ENCODE assay signal across 8 cellular contexts in genomic region chr18:12376034-12376717, GRCh38. TPM values are rescaled to one million over a fixed set of nuclear protein-coding genes. Genes with fewer than 3 reads are reported as not detected.
DNase-seq lines count a peak whose midpoint lies in the region; ATAC-seq and TF ChIP-seq lines count a peak whose summit lies in the region.

No MANE protein-coding gene starts in this region.

- H3K23ac ChIP-seq in mesendoderm (ENCODE audit: low read length): peak overlapping the region; percentile 55

- H3K27ac ChIP-seq in SJSA1 (peak overlapping the region; percentile 97), mesendoderm (ENCODE audit: low read depth, low read length) (peak overlapping the region; percentile 99), vagina (peak overlapping the region; percentile 98)

- peak overlapping the region; percentile 91 for H3K4ac ChIP-seq in mesendoderm (ENCODE audit: low read depth, low read length)

- peaks cover 17% of the 10 kb centered on the region for H3K36me3 ChIP-seq in SJSA1
- H3K36me3 ChIP-seq in mesendoderm (ENCODE audit: control insufficient read depth, insufficient read depth, low read length): no peaks in the 10 kb centered on the region
- H3K36me3 ChIP-seq in vagina: no peaks in the 10 kb centered on the region

- H3K27ac Mint-ChIP-seq in dendritic cell treated with granulocyte-macrophage colony-stimulating factor and Interleukin-4, amounts not matched to agents 40 ng/mL and 50 ng/mL, for 4 days: peak overlapping the region; percentile 87

- H3K4me2 ChIP-seq in mesendoderm (ENCODE audit: low read length): peak overlapping the region; percentile 53

- H3K56ac ChIP-seq in mesendoderm (ENCODE audit: low read length): peak overlapping the region; percentile 99

- H3K9me3 ChIP-seq in SJSA1 (replicated peaks) (peaks cover 3% of the 10 kb centered on the region; the same call in 1 of the 2 replicates), vagina (no peaks in the 10 kb centered on the region)

- no peak overlapping the region for H4K8ac ChIP-seq in mesendoderm (ENCODE audit: low read depth, low read length)

- H3K9me3 Mint-ChIP-seq in dendritic cell treated with granulocyte-macrophage colony-stimulating factor and Interleukin-4, amounts not matched to agents 40 ng/mL and 50 ng/mL, for 4 days: no peaks in the 10 kb centered on the region

- peaks cover 54% of the 10 kb centered on the region for H3K4me1 Mint-ChIP-seq in dendritic cell treated with granulocyte-macrophage colony-stimulating factor and Interleukin-4, amounts not matched to agents 40 ng/mL and 50 ng/mL, for 4 days (ENCODE audit: low read depth)

- H3K4me1 ChIP-seq in SJSA1 (replicated peaks): peaks cover 12% of the 10 kb centered on the region
- peaks cover 2% of the 10 kb centered on the region for H3K4me1 ChIP-seq in mesendoderm (ENCODE audit: control insufficient read depth, low read depth, low read length)
- peaks cover 42% of the 10 kb centered on the region for H3K4me1 ChIP-seq in vagina

- no peak for TF ChIP-seq CTCF in vagina (IDR thresholded peaks at IDR 0.05)

- intact Hi-C loops in dendritic cell treated with granulocyte-macrophage colony-stimulating factor and Interleukin-4, amounts not matched to agents 40 ng/mL and 50 ng/mL, for 4 days (cut with micrococcal nuclease): loop anchor here (2.0 kb wide), 3 partner anchors 29 to 327 kb away; partner anchors contain the start of genes CEP76, PSMG2 and TUBB6
- intact Hi-C loops in vagina (cut with DNase I): no loop called here

- H3K36me3 Mint-ChIP-seq in dendritic cell treated with granulocyte-macrophage colony-stimulating factor and Interleukin-4, amounts not matched to agents 40 ng/mL and 50 ng/mL, for 4 days (ENCODE audit: low read depth): peaks cover 30% of the 10 kb centered on the region

- no peak for TF ChIP-seq POLR2A in vagina (IDR thresholded peaks at IDR 0.05)

- H3K27me3 ChIP-seq in SJSA1 (replicated peaks): no peaks in the 10 kb centered on the region
- no peaks in the 10 kb centered on the region for H3K27me3 ChIP-seq in mesendoderm (ENCODE audit: insufficient read depth, low read length, poor library complexity)
- no peaks in the 10 kb centered on the region for H3K27me3 ChIP-seq in vagina

- peak; percentile 11 to 13 for DNase-seq in AML-193 (lab: John Stamatoyannopoulos, UW)
- peak in 1 of 2 experiments; percentile 53 for DNase-seq in SJSA1 (ENCODE audit: low read depth in 1 of 2, low spot score in 2 of 2)
- peak; percentile 48 for DNase-seq in mesendoderm
- no peak for DNase-seq in vagina (ENCODE audit: extremely low spot score in 2 of 2)
- DNase-seq in NCI-H128 (lab: John Stamatoyannopoulos, UW; ENCODE audit: unreplicated experiment): no peak

- H3K18ac ChIP-seq in mesendoderm (ENCODE audit: low read length): peak overlapping the region; percentile 95

- peak overlapping the region; percentile 98 for H3K9ac ChIP-seq in mesendoderm (ENCODE audit: low read length)

- peak overlapping the region; percentile 80 for H3K4me3 Mint-ChIP-seq in dendritic cell treated with granulocyte-macrophage colony-stimulating factor and Interleukin-4, amounts not matched to agents 40 ng/mL and 50 ng/mL, for 4 days

- ATAC-seq in GM21717 (IDR thresholded peaks at IDR 0.05; ENCODE audit: unreplicated experiment) (peak; percentile 2), GM21619 (IDR thresholded peaks at IDR 0.05; ENCODE audit: unreplicated experiment) (no peak)

- H3K79me2 ChIP-seq in mesendoderm (ENCODE audit: control insufficient read depth, insufficient read depth, low read length): peaks cover 49% of the 10 kb centered on the region

- WGBS in mesendoderm (ENCODE audit: extremely low coverage, insufficient coverage, low lambda C conversion rate): no CpG with 5 or more reads among the region's 38 CpGs

- no peak overlapping the region for H2BK120ac ChIP-seq in mesendoderm (ENCODE audit: low read depth, low read length)

- H4K5ac ChIP-seq in mesendoderm (ENCODE audit: low read length): no peak overlapping the region

- peak overlapping the region; percentile 99 for H3K4me3 ChIP-seq in SJSA1
- H3K4me3 ChIP-seq in mesendoderm (ENCODE audit: low read length): peak overlapping the region; percentile 79
- peak overlapping the region; percentile 68 to 92 for H3K4me3 ChIP-seq in vagina

- no peak overlapping the region for H2BK15ac ChIP-seq in mesendoderm (replicated peaks; ENCODE audit: low read depth)

- no peak overlapping the region for H2BK5ac ChIP-seq in mesendoderm (ENCODE audit: low read length)

- H2AK5ac ChIP-seq in mesendoderm (ENCODE audit: low read length): no peak overlapping the region

- no peaks in the 10 kb centered on the region for H3K27me3 Mint-ChIP-seq in dendritic cell treated with granulocyte-macrophage colony-stimulating factor and Interleukin-4, amounts not matched to agents 40 ng/mL and 50 ng/mL, for 4 days

- H3K79me1 ChIP-seq in mesendoderm (ENCODE audit: low read length): peaks cover 15% of the 10 kb centered on the region

RNA-seq across cellular contexts. Expression of gene AFG3L2, which starts 0.9 kb away (rescaled TPM):
- 65.9 and 68.5 TPM in 2 replicates for total RNA-seq in SJSA1 (2014; rRNA removed; shearing (Covaris generic))
- polyA plus RNA-seq in mesendoderm (2013, experiment 1 of 2): 52.6 TPM
- polyA plus RNA-seq in mesendoderm (2013, experiment 2 of 2): 52.4 TPM
- total RNA-seq in vagina: 38.3 TPM

RNA-seq across cellular contexts. Expression of gene PRELID3A, which starts 31.6 kb away (rescaled TPM):
- 7.7 and 8.7 TPM in 2 replicates for total RNA-seq in SJSA1 (2014; rRNA removed; shearing (Covaris generic))
- polyA plus RNA-seq in mesendoderm (2013, experiment 1 of 2): 4.7 TPM
- polyA plus RNA-seq in mesendoderm (2013, experiment 2 of 2): 5.1 TPM
- 8.1 TPM for total RNA-seq in vagina

Comparison
In these comparisons a context has a peak if more than half of its experiments do, and no peak if none do; other contexts are left out.
1. DNase-seq: peak in AML-193 (2 of 2) and mesendoderm (single experiment); none in vagina (0 of 2) and NCI-H128 (single experiment).
2. Peak in every context shown above with its lines, with median percentiles within 50 percentile points of each other: H3K27ac ChIP-seq and H3K4me3 ChIP-seq.